ENCODE assay signal across 23 cellular contexts in genomic region chr9:127221695-127222094, GRCh38. TPM values are rescaled to one million over a fixed set of nuclear protein-coding genes. Genes with fewer than 3 reads are reported as not detected.
DNase-seq lines count a peak whose midpoint lies in the region; ATAC-seq and TF ChIP-seq lines count a peak whose summit lies in the region.
"Had no signal": no experiment of that assay in that cellular context is flagged by ENCODE, and none has a peak within 500 bp of the region (broad histone marks: within the 10 kb centered on the region; RNA-seq: fewer than 3 reads in every experiment).

No MANE protein-coding gene starts in this region.

- ATAC-seq in activated B cell treated with CpG ODN at 0.5 μM for 24 hours (ENCODE audit: low read depth) (no peak), GM23338 (no peak)
- ATAC-seq in activated T-helper 17 cell treated with anti-CD3 and anti-CD28 coated beads, Interleukin-2, amount 50 U/mL, for 72 hours (replicated peaks) = no peak
- ATAC-seq: left lobe of liver had no signal

- H3K4me1 ChIP-seq in BLaER1 treated with 17β-estradiol and CSF1 and Interleukin-3, amounts not matched to agents 10 nM and 100 nM = peaks cover 6 to 39% (median 31%) of the 10 kb centered on the region in 10 experiments; a peak in 18 of 20 replicates
- H3K4me1 ChIP-seq in DOHH2 (ENCODE audit: control insufficient read depth, low read length) (peaks cover 26% of the 10 kb centered on the region), Loucy (ENCODE audit: insufficient read depth, low read length, poor library complexity, severe bottlenecking) (peaks cover 15% of the 10 kb centered on the region), GM23248 (ENCODE audit: insufficient read depth) (no peaks in the 10 kb centered on the region), GM23338 (ENCODE audit: insufficient read depth) (peaks cover 8% of the 10 kb centered on the region; the same call in 1 of the 2 replicates)
- H3K4me1 ChIP-seq: prostate gland had no signal

- CTCF ChIA-PET in activated B cell treated with CpG ODN at 0.5 μM for 24 hours (lab: Charles Lee) = no interaction called here

- H3K36me3 ChIP-seq in BLaER1 treated with 17β-estradiol and CSF1 and Interleukin-3, amounts not matched to agents 10 nM and 100 nM = no peaks in the 10 kb centered on the region
- H3K36me3 ChIP-seq in DOHH2 (ENCODE audit: control insufficient read depth, low read length) (no peaks in the 10 kb centered on the region), Loucy (ENCODE audit: insufficient read depth, low read length) (no peaks in the 10 kb centered on the region), GM23248 (ENCODE audit: low read depth) (no peaks in the 10 kb centered on the region), GM23338 (ENCODE audit: insufficient read depth) (no peaks in the 10 kb centered on the region)
- H3K36me3 ChIP-seq: prostate gland, sigmoid colon, uterus had no signal

- POLR2A ChIA-PET in activated B cell treated with CpG ODN at 0.5 μM for 24 hours (lab: Charles Lee) = interaction anchor here (1.3 kb wide), 1 partner anchor 175 kb away, joined by 4 read pairs; the partner anchor contains the start of gene SLC2A8

- peaks cover 0 to 20% (median 11%) of the 10 kb centered on the region in 11 experiments; a peak in 12 of 22 replicates for H4K20me1 ChIP-seq in BLaER1 treated with 17β-estradiol and CSF1 and Interleukin-3, amounts not matched to agents 10 nM and 100 nM
- no peaks in the 10 kb centered on the region for H4K20me1 ChIP-seq in DOHH2 (ENCODE audit: control insufficient read depth, insufficient read depth, low read depth, low read length)
- H4K20me1 ChIP-seq in Loucy (ENCODE audit: insufficient read depth, low read length, poor library complexity, severe bottlenecking) = no peaks in the 10 kb centered on the region
- no peaks in the 10 kb centered on the region for H4K20me1 ChIP-seq in GM23248 (ENCODE audit: insufficient read depth)
- peaks cover 3% of the 10 kb centered on the region; the same call in 1 of the 2 replicates for H4K20me1 ChIP-seq in GM23338 (replicated peaks; ENCODE audit: insufficient read depth)

- TF ChIP-seq CTCF in DOHH2 (IDR thresholded peaks at IDR 0.05; ENCODE audit: low read depth, low read length, poor library complexity, severe bottlenecking) (no peak), Loucy (conservative IDR thresholded peaks at IDR 0.05; ENCODE audit: low read length) (no peak), activated B cell treated with CpG ODN at 0.5 μM for 24 hours (IDR thresholded peaks at IDR 0.05) (no peak), GM23338 (conservative IDR thresholded peaks at IDR 0.05; ENCODE audit: low read depth in 2 of 2) (no peak)

- no peaks in the 10 kb centered on the region for H3K27me3 Mint-ChIP-seq in activated B cell treated with CpG ODN at 0.5 μM for 24 hours
- peaks cover 4% of the 10 kb centered on the region for H3K27me3 Mint-ChIP-seq in activated T-helper 17 cell treated with anti-CD3 and anti-CD28 coated beads, Interleukin-2, amount 50 U/mL, for 72 hours
- H3K27me3 Mint-ChIP-seq in GM23338 (ENCODE audit: insufficient read depth, low read depth, poor library complexity) = peaks cover 21% of the 10 kb centered on the region

- DNase-seq in activated B cell treated with CpG ODN at 0.5 μM for 24 hours (no peak), GM23248 (no peak), GM23338 (ENCODE audit: low spot score) (no peak), putamen (ENCODE audit: low spot score) (no peak)
- DNase-seq: activated CD4-positive, alpha-beta T cell treated with anti-CD3 and anti-CD28 coated beads for 1 hour; activated gamma-delta T cell treated with Interleukin-2 at 50 U/mL for 16 hours; activated T-cell treated with anti-CD3 and anti-CD28 coated beads, Interleukin-2, amount 50 U/mL, for 24 hours; EL; mesenchymal stem cell; NCI-H1694; sigmoid colon; stimulated activated CD4-positive, alpha-beta T cell treated with anti-CD3 and anti-CD28 coated beads, Interleukin-15, amount 100 ng/mL, for 24 hours; testis; uterus had no signal

- in situ Hi-C loops in GM23248 (cut with MboI) = no loop called here

- no peak overlapping the region for H3K9ac ChIP-seq in BLaER1 treated with 17β-estradiol and CSF1 and Interleukin-3, amounts not matched to agents 10 nM and 100 nM
- H3K9ac ChIP-seq in Loucy (ENCODE audit: low read depth, low read length, poor library complexity, severe bottlenecking) (no peak overlapping the region), GM23248 (no peak overlapping the region)

- H3K27me3 ChIP-seq in BLaER1 treated with 17β-estradiol and CSF1 and Interleukin-3, amounts not matched to agents 10 nM and 100 nM = peaks cover 14 to 24% (median 15%) of the 10 kb centered on the region in 11 experiments
- H3K27me3 ChIP-seq in DOHH2 (ENCODE audit: control insufficient read depth, low read length) (peaks cover 34% of the 10 kb centered on the region), Loucy (ENCODE audit: insufficient read depth, low read length, poor library complexity, severe bottlenecking) (no peaks in the 10 kb centered on the region), GM23248 (replicated peaks; ENCODE audit: insufficient read depth) (peaks cover 33% of the 10 kb centered on the region), GM23338 (ENCODE audit: insufficient read depth) (peaks cover 18% of the 10 kb centered on the region)
- H3K27me3 ChIP-seq: sigmoid colon, testis, uterus had no signal

- 82 to 85% methylated on average over 2 of the region's 2 CpGs for WGBS in GM23248 (ENCODE audit: low coverage in 1 of 2, low lambda C conversion rate in 2 of 2, missing lambda C conversion rate in 2 of 2), 2 experiments

- H3K27ac ChIP-seq in BLaER1 treated with 17β-estradiol and CSF1 and Interleukin-3, amounts not matched to agents 10 nM and 100 nM = no peak overlapping the region
- H3K27ac ChIP-seq in DOHH2 (ENCODE audit: low read depth, low read length) (no peak overlapping the region), GM23248 (no peak overlapping the region), GM23338 (ENCODE audit: low read depth) (no peak overlapping the region)
- H3K27ac ChIP-seq: prostate gland, sigmoid colon, SK-N-MC, testis, uterus had no signal

- peaks cover 40% of the 10 kb centered on the region for H3K4me1 Mint-ChIP-seq in activated B cell treated with CpG ODN at 0.5 μM for 24 hours
- H3K4me1 Mint-ChIP-seq in activated T-helper 17 cell treated with anti-CD3 and anti-CD28 coated beads, Interleukin-2, amount 50 U/mL, for 72 hours = peaks cover 10% of the 10 kb centered on the region
- H3K4me1 Mint-ChIP-seq in GM23338 = peaks cover 19% of the 10 kb centered on the region

- H3K36me3 Mint-ChIP-seq in activated B cell treated with CpG ODN at 0.5 μM for 24 hours (ENCODE audit: low read depth) (peaks cover 2% of the 10 kb centered on the region), GM23338 (ENCODE audit: low read depth) (no peaks in the 10 kb centered on the region)
- peaks cover 6% of the 10 kb centered on the region for H3K36me3 Mint-ChIP-seq in activated T-helper 17 cell treated with anti-CD3 and anti-CD28 coated beads, Interleukin-2, amount 50 U/mL, for 72 hours (ENCODE audit: low read depth)

- H3K9me3 ChIP-seq in BLaER1 treated with 17β-estradiol and CSF1 and Interleukin-3, amounts not matched to agents 10 nM and 100 nM (replicated peaks in 1 of 11) = no peaks in the 10 kb centered on the region
- H3K9me3 ChIP-seq in DOHH2 (ENCODE audit: control insufficient read depth, insufficient read depth, low read length) (no peaks in the 10 kb centered on the region), Loucy (ENCODE audit: insufficient read depth, low read depth, low read length) (no peaks in the 10 kb centered on the region), GM23248 (ENCODE audit: low read depth) (no peaks in the 10 kb centered on the region)
- H3K9me3 ChIP-seq: prostate gland, sigmoid colon, testis, uterus had no signal

- H2AFZ ChIP-seq in Loucy (ENCODE audit: low read length) (no peak overlapping the region), GM23248 (no peak overlapping the region), GM23338 (no peak overlapping the region)

- H3K79me2 ChIP-seq in DOHH2 (ENCODE audit: control insufficient read depth, low read length) = no peaks in the 10 kb centered on the region
- no peaks in the 10 kb centered on the region for H3K79me2 ChIP-seq in Loucy (ENCODE audit: insufficient read depth, low read length)
- H3K79me2 ChIP-seq in GM23248 (ENCODE audit: insufficient read depth) = no peaks in the 10 kb centered on the region
- H3K79me2 ChIP-seq in GM23338 (replicated peaks; ENCODE audit: insufficient read depth) = no peaks in the 10 kb centered on the region

- H3K4me3 Mint-ChIP-seq in activated B cell treated with CpG ODN at 0.5 μM for 24 hours (no peak overlapping the region), GM23338 (no peak overlapping the region)
- H3K4me3 Mint-ChIP-seq in activated T-helper 17 cell treated with anti-CD3 and anti-CD28 coated beads, Interleukin-2, amount 50 U/mL, for 72 hours = no peak overlapping the region
- H3K4me3 Mint-ChIP-seq: activated T-cell treated with anti-CD3 and anti-CD28 coated beads, Interleukin-2, amount 50 U/mL, for 24 hours; CD14-positive monocyte; T-helper 1 cell treated with Interleukin-12 subunit alpha and Interleukin-12 subunit beta and Interleukin-4 antibody, amounts not matched to agents 30 μg/mL and 1 μg/mL, for 36 hours had no signal

- intact Hi-C loops in activated B cell treated with CpG ODN at 0.5 μM for 24 hours (cut with micrococcal nuclease) = loop anchor here (5.0 to 10.0 kb wide), 2 partner anchors 346 to 903 kb away; partner anchors contain the start of gene PTGES2

- H3K9me2 ChIP-seq in DOHH2 (replicated peaks; ENCODE audit: control insufficient read depth, low read length) (no peaks in the 10 kb centered on the region), Loucy (replicated peaks; ENCODE audit: low read depth, low read length) (no peaks in the 10 kb centered on the region), GM23248 (ENCODE audit: insufficient read depth) (no peaks in the 10 kb centered on the region), GM23338 (ENCODE audit: insufficient read depth) (no peaks in the 10 kb centered on the region)

- peak overlapping the region; percentile 38 for H3K27ac Mint-ChIP-seq in activated B cell treated with CpG ODN at 0.5 μM for 24 hours
- H3K27ac Mint-ChIP-seq in activated T-helper 17 cell treated with anti-CD3 and anti-CD28 coated beads, Interleukin-2, amount 50 U/mL, for 72 hours = no peak overlapping the region
- H3K27ac Mint-ChIP-seq in GM23338 = no peak overlapping the region
- H3K27ac Mint-ChIP-seq: activated T-cell treated with anti-CD3 and anti-CD28 coated beads, Interleukin-2, amount 50 U/mL, for 24 hours; CD14-positive monocyte; T-helper 1 cell treated with Interleukin-12 subunit alpha and Interleukin-12 subunit beta and Interleukin-4 antibody, amounts not matched to agents 30 μg/mL and 1 μg/mL, for 36 hours had no signal

- no peak overlapping the region for H3K4me3 ChIP-seq in BLaER1 treated with 17β-estradiol and CSF1 and Interleukin-3, amounts not matched to agents 10 nM and 100 nM
- H3K4me3 ChIP-seq in DOHH2 (ENCODE audit: low read length) = no peak overlapping the region
- H3K4me3 ChIP-seq in Loucy (ENCODE audit: low read length, poor library complexity, severe bottlenecking) = no peak overlapping the region
- no peak overlapping the region for H3K4me3 ChIP-seq in GM23248
- H3K4me3 ChIP-seq in GM23338 = no peak overlapping the region
- H3K4me3 ChIP-seq: prostate gland, sigmoid colon, SK-N-MC, testis, uterus had no signal

- H3K4me2 ChIP-seq in BLaER1 treated with 17β-estradiol and CSF1 and Interleukin-3, amounts not matched to agents 10 nM and 100 nM = peak overlapping the region in 8 of 11 experiments; percentile 43 to 62 (median 51); a peak in 15 of 22 replicates
- 0 out of 2 replicates have a peak overlapping the region, but pooled peaks have one; percentile 3 for H3K4me2 ChIP-seq in DOHH2 (ENCODE audit: low read length)
- peak overlapping the region; percentile 19 for H3K4me2 ChIP-seq in Loucy (ENCODE audit: low read depth, low read length, poor library complexity, severe bottlenecking)
- H3K4me2 ChIP-seq in GM23248 (ENCODE audit: unreplicated experiment) = no peak overlapping the region
- H3K4me2 ChIP-seq in GM23338 = no peak overlapping the region

- H3K9me3 Mint-ChIP-seq in activated B cell treated with CpG ODN at 0.5 μM for 24 hours = no peaks in the 10 kb centered on the region
- no peaks in the 10 kb centered on the region for H3K9me3 Mint-ChIP-seq in activated T-helper 17 cell treated with anti-CD3 and anti-CD28 coated beads, Interleukin-2, amount 50 U/mL, for 72 hours
- peaks cover 3% of the 10 kb centered on the region; the same call in 1 of the 3 replicates for H3K9me3 Mint-ChIP-seq in GM23338
- H3K9me3 Mint-ChIP-seq: activated T-cell treated with anti-CD3 and anti-CD28 coated beads, Interleukin-2, amount 50 U/mL, for 24 hours; T-helper 1 cell treated with Interleukin-12 subunit alpha and Interleukin-12 subunit beta and Interleukin-4 antibody, amounts not matched to agents 30 μg/mL and 1 μg/mL, for 36 hours had no signal

- H3F3A ChIP-seq in DOHH2 (ENCODE audit: control insufficient read depth, insufficient read depth) (no peaks in the 10 kb centered on the region), Loucy (ENCODE audit: low read depth) (no peaks in the 10 kb centered on the region), GM23248 (ENCODE audit: insufficient read depth) (no peaks in the 10 kb centered on the region), GM23338 (replicated peaks; ENCODE audit: low read depth) (peaks cover 7% of the 10 kb centered on the region)

RNA-seq across cellular contexts. Expression of gene GARNL3, which starts 42.9 kb away (rescaled TPM):
- 4.0 and 10.4 TPM in 2 replicates for total RNA-seq in activated B cell treated with CpG ODN at 0.5 μM for 24 hours
- 0.13 and 0.43 TPM in 2 replicates for total RNA-seq in GM23248 (2014; rRNA removed; shearing (Covaris generic))
- 0.22 and 1.3 TPM in 2 replicates for polyA plus RNA-seq in GM23248 (2016; fragmentation: Nextera tagmentation; extraction: Ambion mirVana)
- 1 to 10 TPM; 2.8 to 5.1 TPM for total RNA-seq in activated T-helper 17 cell treated with anti-CD3 and anti-CD28 coated beads, Interleukin-2, amount 50 U/mL, for 72 hours
- total RNA-seq in GM23338 (2014; rRNA removed; shearing (Covaris generic)) = 12.6 and 21.9 TPM in 2 replicates
- 5.2 and 8.7 TPM in 2 replicates for polyA plus RNA-seq in GM23338 (2016; fragmentation: Nextera tagmentation; extraction: Ambion mirVana)

Comparison
In these comparisons a context has a peak if more than half of its experiments do, and no peak if none do; other contexts are left out.
1. H3K4me2 ChIP-seq: peak in BLaER1 treated with 17β-estradiol and CSF1 and Interleukin-3, amounts not matched to agents 10 nM and 100 nM (8 of 11), DOHH2 (single experiment) and Loucy (single experiment); none in GM23248 (single experiment) and GM23338 (single experiment).